ENCODE assay signal across 10 cellular contexts in genomic region chr20:64035066-64035932, GRCh38. TPM values are rescaled to one million over a fixed set of nuclear protein-coding genes. Genes with fewer than 3 reads are reported as not detected.
DNase-seq lines count a peak whose midpoint lies in the region; ATAC-seq and TF ChIP-seq lines count a peak whose summit lies in the region.
"Had no signal": no experiment of that assay in that cellular context is flagged by ENCODE, and none has a peak within 500 bp of the region (broad histone marks: within the 10 kb centered on the region; RNA-seq: fewer than 3 reads in every experiment).

No MANE protein-coding gene starts in this region.

- ATAC-seq in HG03354 (IDR thresholded peaks at IDR 0.05; ENCODE audit: poor library complexity, severe bottlenecking, unreplicated experiment) (no peak), GM18520 (IDR thresholded peaks at IDR 0.05; ENCODE audit: unreplicated experiment) (no peak)
- ATAC-seq: right cardiac atrium had no signal

- peaks cover 2% of the 10 kb centered on the region for H3K36me3 Mint-ChIP-seq in activated naive CD4-positive, alpha-beta T cell treated with anti-CD3 and anti-CD28 coated beads, Interleukin-2, amount 50 U/mL, for 24 hours
- peaks cover 19% of the 10 kb centered on the region for H3K36me3 Mint-ChIP-seq in osteocyte (ENCODE audit: unreplicated experiment)

- H3K27ac Mint-ChIP-seq in activated naive CD4-positive, alpha-beta T cell treated with anti-CD3 and anti-CD28 coated beads, Interleukin-2, amount 50 U/mL, for 24 hours = peak overlapping the region; percentile 92
- no peak overlapping the region for H3K27ac Mint-ChIP-seq in osteocyte (ENCODE audit: unreplicated experiment)

- H3K4me1 Mint-ChIP-seq in activated naive CD4-positive, alpha-beta T cell treated with anti-CD3 and anti-CD28 coated beads, Interleukin-2, amount 50 U/mL, for 24 hours = peaks cover 43% of the 10 kb centered on the region
- peaks cover 13% of the 10 kb centered on the region for H3K4me1 Mint-ChIP-seq in osteocyte (ENCODE audit: unreplicated experiment)

- DNase-seq in activated CD4-positive, alpha-beta T cell treated with anti-CD3 and anti-CD28 coated beads for 48 hours = peak; percentile 43
- no peak for DNase-seq in activated CD4-positive, alpha-beta T cell treated with anti-CD3 and anti-CD28 coated beads for 1 hour
- DNase-seq in T-helper 9 cell (peak; percentile 23), osteocyte (ENCODE audit: extremely low spot score, unreplicated experiment) (no peak)
- peak; percentile 68 for DNase-seq in stimulated activated CD8-positive, alpha-beta memory T cell treated with anti-CD3 and anti-CD28 coated beads, Interleukin-4, amount 100 ng/mL, for 48 hours
- DNase-seq: NCI-H2029 treated with DMSO at 0.1 percent for 48 hours, right cardiac atrium had no signal

- H3K27me3 Mint-ChIP-seq in activated naive CD4-positive, alpha-beta T cell treated with anti-CD3 and anti-CD28 coated beads, Interleukin-2, amount 50 U/mL, for 24 hours = no peaks in the 10 kb centered on the region
- peaks cover 6% of the 10 kb centered on the region for H3K27me3 Mint-ChIP-seq in osteocyte (ENCODE audit: unreplicated experiment)

- no peak for TF ChIP-seq CTCF in osteocyte (IDR thresholded peaks at IDR 0.05)

- peak overlapping the region; percentile 67 for H3K4me3 Mint-ChIP-seq in activated naive CD4-positive, alpha-beta T cell treated with anti-CD3 and anti-CD28 coated beads, Interleukin-2, amount 50 U/mL, for 24 hours
- no peak overlapping the region for H3K4me3 Mint-ChIP-seq in osteocyte (ENCODE audit: unreplicated experiment)

- H3K9me3 Mint-ChIP-seq in activated naive CD4-positive, alpha-beta T cell treated with anti-CD3 and anti-CD28 coated beads, Interleukin-2, amount 50 U/mL, for 24 hours = no peaks in the 10 kb centered on the region
- no peaks in the 10 kb centered on the region for H3K9me3 Mint-ChIP-seq in osteocyte (ENCODE audit: unreplicated experiment)

RNA-seq across cellular contexts. Expression of gene C20orf204, which starts 0.7 kb away (rescaled TPM):
- 1.3 and 1.4 TPM in 2 replicates for total RNA-seq in osteocyte

RNA-seq across cellular contexts. Expression of gene SOX18, which starts 14.1 kb away (rescaled TPM):
- total RNA-seq in osteocyte = 1.2 and 2.0 TPM in 2 replicates

RNA-seq across cellular contexts. Expression of gene TCEA2, which starts 27.7 kb away (rescaled TPM):
- total RNA-seq in osteocyte = 67.3 and 73.1 TPM in 2 replicates

RNA-seq across cellular contexts. Expression of gene RGS19, which starts 44.0 kb away (rescaled TPM):
- 8.0 and 10.0 TPM in 2 replicates for total RNA-seq in osteocyte

RNA-seq across cellular contexts. Expression of gene OPRL1, which starts 44.6 kb away (rescaled TPM):
- 1.6 and 2.1 TPM in 2 replicates for total RNA-seq in osteocyte

Comparison
In these comparisons a context has a peak if more than half of its experiments do, and no peak if none do; other contexts are left out.
1. DNase-seq: peak in activated CD4-positive, alpha-beta T cell treated with anti-CD3 and anti-CD28 coated beads for 48 hours (single experiment), T-helper 9 cell (single experiment) and stimulated activated CD8-positive, alpha-beta memory T cell treated with anti-CD3 and anti-CD28 coated beads, Interleukin-4, amount 100 ng/mL, for 48 hours (single experiment); none in activated CD4-positive, alpha-beta T cell treated with anti-CD3 and anti-CD28 coated beads for 1 hour (single experiment) and osteocyte (single experiment).